Comparison of ENCODE assay signal across 1 cellular context in genomic region chr3:45896956-45897355, GRCh38.
TF ChIP-seq lines count a peak whose summit lies in the region.

No MANE protein-coding gene starts in this region.

TF ChIP-seq in SK-N-SH treated with all-trans-retinoic acid at 6 μM for 48 hours, 23 proteins besides CTCF, POLR2A, EP300 and RAD21 (continued from another document):
- TF ChIP-seq CSRNP3 (CRISPR knock-in tag; IDR thresholded peaks at IDR 0.05) (no peak), PPARA (CRISPR knock-in tag; IDR thresholded peaks at IDR 0.05; ENCODE audit: borderline replicate concordance) (no peak), TOX (CRISPR knock-in tag; IDR thresholded peaks at IDR 0.05; ENCODE audit: borderline replicate concordance) (no peak)
TF ChIP-seq in SK-N-SH treated with all-trans-retinoic acid at 6 μM for 48 hours: peak in this region for 0.
